In genomic region chr3:141354517-141354916, GRCh38 we compare ENCODE assay signal across 18 cellular contexts.
"Had no signal": no experiment of that assay in that cellular context is flagged by ENCODE, and none has a peak within 500 bp of the region (broad histone marks: within the 10 kb centered on the region; RNA-seq: fewer than 3 reads in every experiment).

No MANE protein-coding gene starts in this region.

- H3K4me1 Mint-ChIP-seq: IgD-negative memory B cell had no signal

- H3K9me3 ChIP-seq: SK-N-SH had no signal

- H3K4me2 ChIP-seq: SK-N-SH had no signal

- DNase-seq: KBM-7, MV-4-11, NCI-H1048, NCI-H1105, NCI-H1436 treated with DMSO at 0.1 percent for 48 hours, NCI-H1694, NCI-H187 treated with DMSO at 0.1 percent for 48 hours, NCI-H2029 treated with DMSO at 0.1 percent for 48 hours, NCI-H2107, NCI-H2227 treated with DMSO at 0.1 percent for 48 hours, NCI-H526 treated with DMSO at 0.1 percent for 48 hours, NCI-H748 treated with DMSO at 0.1 percent for 48 hours, RPMI8226, SHP77, SK-N-SH, SW 1271 had no signal

- FAIRE-seq: RCC 7860 had no signal

- H3K4me3 Mint-ChIP-seq: IgD-negative memory B cell had no signal

- H3K27ac Mint-ChIP-seq: IgD-negative memory B cell had no signal

- H3K9ac ChIP-seq: SK-N-SH had no signal
